Comparison of ENCODE assay signal across 16 cellular contexts in the genomic region with DNA sequence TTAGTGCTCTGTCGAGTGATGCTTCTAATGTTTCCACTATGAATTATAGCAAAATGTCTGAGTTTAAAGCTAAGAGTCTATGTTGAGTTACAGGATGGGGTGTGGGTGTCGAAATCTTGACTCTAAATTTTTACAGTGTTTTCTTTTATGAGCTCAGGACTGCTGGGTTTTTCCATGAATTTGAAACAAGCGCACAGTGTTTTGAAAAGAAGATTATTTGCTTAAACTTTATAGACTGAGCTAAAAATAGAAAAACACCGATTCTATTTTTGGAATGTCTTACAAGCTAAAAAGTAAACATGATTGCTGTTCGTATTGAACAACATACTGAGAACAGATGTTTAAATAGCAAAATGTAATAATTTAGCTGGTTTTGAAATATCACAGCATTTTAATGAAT. TPM values are rescaled to one million over a fixed set of nuclear protein-coding genes. Genes with fewer than 3 reads are reported as not detected.
DNase-seq lines count a peak whose midpoint lies in the region; ATAC-seq, FAIRE-seq and TF ChIP-seq lines count a peak whose summit lies in the region.
"Had no signal": no experiment of that assay in that cellular context is flagged by ENCODE, and none has a peak within 500 bp of the region (broad histone marks: within the 10 kb centered on the region; RNA-seq: fewer than 3 reads in every experiment).

No MANE protein-coding gene starts in this region.

- no peak overlapping the region for H3K27ac ChIP-seq in OCI-LY7 (ENCODE audit: low read depth, low read length, poor library complexity, severe bottlenecking)
- peak overlapping the region; percentile 17 to 77 (median 56) for H3K27ac ChIP-seq in sigmoid colon
- H3K27ac ChIP-seq in gastroesophageal sphincter, result peak overlapping the region in 2 of 4 donors; percentile 13 to 42

- FAIRE-seq in GM19239 (lab: Jason Lieb, UNC), result peak; percentile 33
- FAIRE-seq: keratinocyte had no signal

- H3K4me1 ChIP-seq in OCI-LY7 (ENCODE audit: insufficient read depth, low read length, poor library complexity, severe bottlenecking), result peaks cover 38% of the 10 kb centered on the region
- peaks cover 0 to 65% (median 53%) of the 10 kb centered on the region in 4 donors for H3K4me1 ChIP-seq in sigmoid colon
- H3K4me1 ChIP-seq in gastroesophageal sphincter, result peaks cover 0 to 56% (median 3%) of the 10 kb centered on the region in 3 donors

- no TSS peak for BruUV-seq in OCI-LY7 (replicated peaks; lab: Mats Ljungman, UMichigan)

- H3K9me3 ChIP-seq in OCI-LY7 (ENCODE audit: low read length), result peaks cover 15% of the 10 kb centered on the region
- no peaks in the 10 kb centered on the region for H3K9me3 ChIP-seq in sigmoid colon
- H3K9me3 ChIP-seq in gastroesophageal sphincter, result no peaks in the 10 kb centered on the region
- H3K9me3 ChIP-seq: testis had no signal

- TF ChIP-seq POLR2A in sigmoid colon (IDR thresholded peaks at IDR 0.05) (no peak), gastroesophageal sphincter (IDR thresholded peaks at IDR 0.05) (no peak)

- POLR2A ChIA-PET in OCI-LY7 (lab: Charles Lee), result interaction anchor here (0.6 to 1.2 kb wide), 8 partner anchors 8 to 363 kb away, joined by 3 to 7 read pairs (median 4); partner anchors contain the start of gene PGM2

- no peak for DNase-seq in GM19239 (ENCODE audit: insufficient read length, low spot score)
- DNase-seq in OCI-LY7 (ENCODE audit: low spot score), result no peak
- peak; percentile 40 for DNase-seq in fibroblast of peridontal ligament (ENCODE audit: extremely low read depth)
- DNase-seq in sigmoid colon, result no peak
- no peak for DNase-seq in activated CD8-positive, alpha-beta memory T cell treated with anti-CD3 and anti-CD28 coated beads, Interleukin-2, amount 50 U/mL, for 48 hours
- DNase-seq: activated gamma-delta T cell treated with Interleukin-2 at 50 U/mL for 16 hours, DMS79, glutamatergic neuron, NCI-H1048 had no signal

- no peaks in the 10 kb centered on the region for H3K79me2 ChIP-seq in OCI-LY7 (ENCODE audit: insufficient read depth, low read depth, low read length)

- TF ChIP-seq CTCF in OCI-LY7 (conservative IDR thresholded peaks at IDR 0.05; ENCODE audit: low read length) (no peak), sigmoid colon (IDR thresholded peaks at IDR 0.05) (no peak), gastroesophageal sphincter (IDR thresholded peaks at IDR 0.05) (no peak)

- 9 to 30% methylated on average over 5 of the region's 5 CpGs for WGBS in sigmoid colon, 2 donors
- 18 to 19% methylated on average over 5 of the region's 5 CpGs for WGBS in gastroesophageal sphincter (ENCODE audit: low coverage in 1 of 2), 2 donors

- H3K36me3 ChIP-seq in OCI-LY7 (ENCODE audit: insufficient read depth, low read length), result peaks cover 12% of the 10 kb centered on the region
- H3K36me3 ChIP-seq in sigmoid colon, result no peaks in the 10 kb centered on the region
- H3K36me3 ChIP-seq in gastroesophageal sphincter, result no peaks in the 10 kb centered on the region

- H3K4me2 ChIP-seq in OCI-LY7 (ENCODE audit: low read length), result peak overlapping the region; percentile 52

- H3K27me3 ChIP-seq in sigmoid colon (no peaks in the 10 kb centered on the region), gastroesophageal sphincter (no peaks in the 10 kb centered on the region)
- H3K27me3 ChIP-seq: testis had no signal

- no peaks in the 10 kb centered on the region for H4K20me1 ChIP-seq in OCI-LY7 (ENCODE audit: insufficient read depth, low read length)

- H3K4me3 ChIP-seq in OCI-LY7 (ENCODE audit: low read depth, low read length, poor library complexity, severe bottlenecking) (no peak overlapping the region), sigmoid colon (no peak overlapping the region), gastroesophageal sphincter (no peak overlapping the region)
- H3K4me3 ChIP-seq: testis had no signal

- ATAC-seq in gastroesophageal sphincter (no peak), HG02610 (IDR thresholded peaks at IDR 0.05; ENCODE audit: unreplicated experiment) (no peak), GM18858 (IDR thresholded peaks at IDR 0.05; ENCODE audit: unreplicated experiment) (no peak)

- H2AFZ ChIP-seq in OCI-LY7 (ENCODE audit: low read length), result no peak overlapping the region

- intact Hi-C loops in OCI-LY7 (cut with micrococcal nuclease; ENCODE audit: unreplicated experiment), result no loop called here
- intact Hi-C loops in sigmoid colon (cut with DNase I), result no loop called here

- TF ChIP-seq EP300 in sigmoid colon (IDR thresholded peaks at IDR 0.05), result no peak
- no peak for TF ChIP-seq EP300 in gastroesophageal sphincter (IDR thresholded peaks at IDR 0.05)

- H3K9me2 ChIP-seq in OCI-LY7 (ENCODE audit: insufficient read depth, low read length), result no peaks in the 10 kb centered on the region

- CTCF ChIA-PET in OCI-LY7 (lab: Charles Lee; ENCODE audit: unreplicated experiment), result interaction anchor here (0.6 to 0.7 kb wide), 2 partner anchors 16 to 21 kb away, joined by 3 read pairs; no protein-coding TSS in a partner anchor

RNA-seq across cellular contexts. Expression of gene PTTG2, which starts 7.6 kb away (rescaled TPM):
- 1.0 and 1.6 TPM in 2 replicates for total RNA-seq in OCI-LY7 (2014; rRNA removed; shearing (Covaris generic))
- total RNA-seq in OCI-LY7 (2022) (1.7 and 2.0 TPM in 2 replicates), sigmoid colon (1 to 10 TPM; 2.4 to 7.7 (median 6.3) TPM), gastroesophageal sphincter (1 to 10 TPM in 2 of 4 donors, under 1 TPM in 1, not detected in 1; 0.62 to 3.5 (median 2.5) TPM)
- under 1 TPM in 1 of 3 donors, not detected in 2; 0.28 TPM for polyA plus RNA-seq in sigmoid colon
- total RNA-seq: progenitor cell of endocrine pancreas had no signal
- polyA plus RNA-seq: CD14-positive monocyte, keratinocyte had no signal
